ENCODE assay signal across 12 cellular contexts in the genomic region with DNA sequence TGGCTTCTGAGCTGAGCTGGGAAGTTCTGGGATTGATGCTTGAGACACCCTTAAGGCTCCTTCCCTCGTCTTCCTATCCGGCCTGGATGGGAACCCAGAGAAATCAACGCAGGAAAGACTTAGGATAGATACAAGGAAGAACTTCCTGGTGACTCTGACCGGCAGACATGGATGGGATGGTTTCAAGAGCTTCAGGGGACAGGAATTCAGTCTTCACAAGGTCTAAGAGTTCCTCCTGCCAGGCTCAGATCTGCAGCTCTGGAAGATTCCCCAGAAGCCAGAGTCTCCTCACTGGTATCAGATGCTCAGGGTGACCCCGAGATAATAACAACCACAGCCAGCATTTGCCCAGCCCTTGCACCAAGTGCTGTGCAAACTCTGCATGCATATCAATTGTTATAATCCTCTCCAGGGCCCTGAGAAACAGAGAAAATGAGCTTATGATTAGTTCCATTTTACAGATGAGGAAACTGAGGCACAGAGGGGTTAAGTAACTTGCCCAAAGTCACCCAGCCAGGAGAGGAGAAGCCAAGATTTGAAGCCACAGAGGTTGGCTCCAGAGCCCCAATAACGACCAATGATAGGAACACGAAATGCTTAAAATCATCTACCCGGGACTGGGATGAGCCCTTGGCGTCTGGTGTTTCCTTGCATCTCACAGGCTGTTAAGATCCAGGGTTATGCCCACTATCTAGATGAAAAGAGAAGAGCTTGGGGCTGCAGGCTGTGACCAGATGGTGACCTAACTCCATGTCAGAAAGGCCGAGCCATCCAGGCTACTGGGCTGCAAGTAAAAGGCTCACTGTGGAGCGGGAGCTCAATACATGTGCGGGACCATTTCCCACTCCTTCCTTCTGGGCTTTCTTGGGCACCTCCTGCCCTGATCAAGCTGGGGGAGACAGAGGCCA.
A peak's percentile ranks its signal among the peaks of the same experiment; 100 is the strongest.
DNase-seq lines count a peak whose midpoint lies in the region; ATAC-seq and TF ChIP-seq lines count a peak whose summit lies in the region.
"Had no signal": no experiment of that assay in that cellular context is flagged by ENCODE, and none has a peak within 500 bp of the region (broad histone marks: within the 10 kb centered on the region; RNA-seq: fewer than 3 reads in every experiment).

No MANE protein-coding gene starts in this region.

- no peak overlapping the region for H3K4me3 Mint-ChIP-seq in natural killer cell
- H3K4me3 Mint-ChIP-seq: activated CD8-positive, alpha-beta memory T cell treated with anti-CD3 and anti-CD28 coated beads, Interleukin-2, amount 10 ng/mL, durations not matched to agents 7 days and 5 days had no signal

- H3K27me3 Mint-ChIP-seq in natural killer cell (ENCODE audit: low read depth in 2 of 2), result no peaks in the 10 kb centered on the region
- H3K27me3 Mint-ChIP-seq: activated CD8-positive, alpha-beta memory T cell treated with anti-CD3 and anti-CD28 coated beads, Interleukin-2, amount 10 ng/mL, durations not matched to agents 7 days and 5 days had no signal

- no peaks in the 10 kb centered on the region for H3K36me3 Mint-ChIP-seq in natural killer cell

- H3K4me3 ChIP-seq in SK-N-SH (ENCODE audit: low read depth in 2 of 2, low read length in 1 of 2) (no peak overlapping the region), thoracic aorta (no peak overlapping the region)

- no peaks in the 10 kb centered on the region for H3K9me3 Mint-ChIP-seq in natural killer cell

- H3K79me2 ChIP-seq in SK-N-SH (ENCODE audit: insufficient read depth), result peaks cover 34% of the 10 kb centered on the region

- H3K36me3 ChIP-seq in SK-N-SH (replicated peaks in 1 of 2; ENCODE audit: control insufficient read depth in 1 of 2, insufficient read depth in 2 of 2, low read length in 1 of 2) (peaks cover 0 to 8% of the 10 kb centered on the region in 2 experiments), thoracic aorta (peaks cover 6% of the 10 kb centered on the region)

- 94% methylated on average over 9 of the region's 12 CpGs for WGBS in SK-N-SH (ENCODE audit: low lambda C conversion rate)

- ATAC-seq in SK-N-SH treated with all-trans-retinoic acid at 6 μM for 48 hours (no peak), natural killer cell (no peak), thoracic aorta (ENCODE audit: insufficient number of reproducible peaks, low FRiP score, low read depth) (no peak), HG03469 (IDR thresholded peaks at IDR 0.05; ENCODE audit: unreplicated experiment) (no peak)
- ATAC-seq: activated CD8-positive, alpha-beta memory T cell treated with anti-CD3 and anti-CD28 coated beads, Interleukin-2, amount 10 ng/mL, durations not matched to agents 7 days and 5 days; left colon had no signal

- H3K27ac ChIP-seq in SK-N-SH (ENCODE audit: low read depth in 2 of 2, low read length in 1 of 2) (peak overlapping the region; percentile 90 to 99; a peak in 3 of 4 replicates), cingulate gyrus (ENCODE audit: low read depth, low read length) (peak overlapping the region; percentile 79), thoracic aorta (peak overlapping the region; percentile 97 to 99)

- H4K20me1 ChIP-seq in SK-N-SH (ENCODE audit: insufficient read depth), result no peaks in the 10 kb centered on the region

- peaks cover 5 to 15% of the 10 kb centered on the region in 2 donors for H3K4me1 Mint-ChIP-seq in natural killer cell

- no peak for TF ChIP-seq RAD21 in SK-N-SH (IDR thresholded peaks at IDR 0.05; ENCODE audit: low read length)

- no peak overlapping the region for H3K4me2 ChIP-seq in SK-N-SH

- H3K9me2 ChIP-seq in SK-N-SH, result no peaks in the 10 kb centered on the region

- peaks cover 23 to 42% of the 10 kb centered on the region in 2 experiments; a peak in 3 of 4 replicates for H3K4me1 ChIP-seq in SK-N-SH (ENCODE audit: control insufficient read depth in 1 of 2, insufficient read depth in 2 of 2, low read depth in 1 of 2, low read length in 1 of 2)
- H3K4me1 ChIP-seq in thoracic aorta (ENCODE audit: control insufficient read depth in 1 of 2, low read depth in 2 of 2), result peaks cover 22 to 41% of the 10 kb centered on the region in 2 donors

- H3K9me3 ChIP-seq in SK-N-SH (no peaks in the 10 kb centered on the region), thoracic aorta (no peaks in the 10 kb centered on the region)

- no peak for DNase-seq in SK-N-SH
- DNase-seq in natural killer cell, result no peak
- no peak for DNase-seq in thoracic aorta (ENCODE audit: low spot score)
- no peak for DNase-seq in NCI-H1417 (lab: John Stamatoyannopoulos, UW)
- DNase-seq in MV-4-11 (lab: John Stamatoyannopoulos, UW), result no peak
- DNase-seq: activated CD8-positive, alpha-beta memory T cell treated with anti-CD3 and anti-CD28 coated beads, Interleukin-2, amount 10 ng/mL, durations not matched to agents 7 days and 5 days; left colon; NCI-H1436 treated with DMSO at 0.1 percent for 48 hours; T1000 had no signal

- peaks cover 48% of the 10 kb centered on the region for H3F3A ChIP-seq in SK-N-SH (replicated peaks; ENCODE audit: insufficient read depth)

- no peak for TF ChIP-seq CTCF in SK-N-SH (IDR thresholded peaks at IDR 0.05)
- TF ChIP-seq CTCF in natural killer cell (IDR thresholded peaks at IDR 0.05), result no peak
- TF ChIP-seq CTCF in thoracic aorta (IDR thresholded peaks at IDR 0.05), result no peak

- no peaks in the 10 kb centered on the region for H3K27me3 ChIP-seq in SK-N-SH (ENCODE audit: insufficient read depth)
- H3K27me3 ChIP-seq in thoracic aorta (replicated peaks; ENCODE audit: insufficient read depth), result no peaks in the 10 kb centered on the region

- H2AFZ ChIP-seq in SK-N-SH (ENCODE audit: low read depth), result no peak overlapping the region

- CTCF ChIA-PET in SK-N-SH (lab: Yijun Ruan, JAX), result interaction anchor here (0.8 to 2.3 kb wide), 5 partner anchors 18 to 369 kb away, joined by 3 to 11 read pairs (median 4); no protein-coding TSS in a partner anchor

- H3K9ac ChIP-seq in SK-N-SH, result no peak overlapping the region

- TF ChIP-seq EP300 in SK-N-SH (IDR thresholded peaks at IDR 0.05; ENCODE audit: borderline replicate concordance in 1 of 2, low read depth in 1 of 2, low read length in 1 of 2), result no peak

- peak overlapping the region; percentile 16 to 49 for H3K27ac Mint-ChIP-seq in natural killer cell
- H3K27ac Mint-ChIP-seq: activated CD8-positive, alpha-beta memory T cell treated with anti-CD3 and anti-CD28 coated beads, Interleukin-2, amount 10 ng/mL, durations not matched to agents 7 days and 5 days had no signal

- intact Hi-C loops in natural killer cell (cut with micrococcal nuclease), result no loop called here

- POLR2A ChIA-PET in SK-N-SH (lab: Yijun Ruan, JAX), result interaction anchor here (0.5 to 2.0 kb wide), 7 partner anchors 11 to 323 kb away, joined by 3 to 6 read pairs (median 3); a partner anchor contains a TSS

TF ChIP-seq in SK-N-SH, 30 proteins besides CTCF, POLR2A, EP300 and RAD21 (continues in another document):
- no peak for TF ChIP-seq FOXJ3 (CRISPR knock-in tag; IDR thresholded peaks at IDR 0.05)
- no peak for TF ChIP-seq RCOR1 (IDR thresholded peaks at IDR 0.05; ENCODE audit: low read length)
- no peak for TF ChIP-seq RXRA (IDR thresholded peaks at IDR 0.05; ENCODE audit: borderline replicate concordance, low read depth)
- no peak for TF ChIP-seq TAF1 (IDR thresholded peaks at IDR 0.05; ENCODE audit: borderline replicate concordance, low read depth, low read length)
- TF ChIP-seq, protein P1, sequence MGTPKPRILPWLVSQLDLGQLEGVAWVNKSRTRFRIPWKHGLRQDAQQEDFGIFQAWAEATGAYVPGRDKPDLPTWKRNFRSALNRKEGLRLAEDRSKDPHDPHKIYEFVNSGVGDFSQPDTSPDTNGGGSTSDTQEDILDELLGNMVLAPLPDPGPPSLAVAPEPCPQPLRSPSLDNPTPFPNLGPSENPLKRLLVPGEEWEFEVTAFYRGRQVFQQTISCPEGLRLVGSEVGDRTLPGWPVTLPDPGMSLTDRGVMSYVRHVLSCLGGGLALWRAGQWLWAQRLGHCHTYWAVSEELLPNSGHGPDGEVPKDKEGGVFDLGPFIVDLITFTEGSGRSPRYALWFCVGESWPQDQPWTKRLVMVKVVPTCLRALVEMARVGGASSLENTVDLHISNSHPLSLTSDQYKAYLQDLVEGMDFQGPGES (IDR thresholded peaks at IDR 0.05; ENCODE audit: low read depth, low read length), result no peak
- TF ChIP-seq RFX5 (IDR thresholded peaks at IDR 0.05; ENCODE audit: low read length), result no peak
- TF ChIP-seq MXI1 (IDR thresholded peaks at IDR 0.05; ENCODE audit: low read depth, low read length), result no peak

TF ChIP-seq in SK-N-SH treated with all-trans-retinoic acid at 6 μM for 48 hours, 23 proteins besides CTCF, POLR2A, EP300 and RAD21 (continues in another document):
- TF ChIP-seq GLIS3 (CRISPR knock-in tag; IDR thresholded peaks at IDR 0.05) (no peak), BACH2 (CRISPR knock-in tag; IDR thresholded peaks at IDR 0.05; ENCODE audit: borderline replicate concordance) (no peak), ARNTL (CRISPR knock-in tag; IDR thresholded peaks at IDR 0.05; ENCODE audit: borderline replicate concordance, low read depth) (no peak), OSR1 (CRISPR knock-in tag; IDR thresholded peaks at IDR 0.05) (no peak), ZC3H10 (CRISPR knock-in tag; IDR thresholded peaks at IDR 0.05) (no peak), TOX (CRISPR knock-in tag; IDR thresholded peaks at IDR 0.05; ENCODE audit: borderline replicate concordance) (no peak)
- TF ChIP-seq, protein P2, sequence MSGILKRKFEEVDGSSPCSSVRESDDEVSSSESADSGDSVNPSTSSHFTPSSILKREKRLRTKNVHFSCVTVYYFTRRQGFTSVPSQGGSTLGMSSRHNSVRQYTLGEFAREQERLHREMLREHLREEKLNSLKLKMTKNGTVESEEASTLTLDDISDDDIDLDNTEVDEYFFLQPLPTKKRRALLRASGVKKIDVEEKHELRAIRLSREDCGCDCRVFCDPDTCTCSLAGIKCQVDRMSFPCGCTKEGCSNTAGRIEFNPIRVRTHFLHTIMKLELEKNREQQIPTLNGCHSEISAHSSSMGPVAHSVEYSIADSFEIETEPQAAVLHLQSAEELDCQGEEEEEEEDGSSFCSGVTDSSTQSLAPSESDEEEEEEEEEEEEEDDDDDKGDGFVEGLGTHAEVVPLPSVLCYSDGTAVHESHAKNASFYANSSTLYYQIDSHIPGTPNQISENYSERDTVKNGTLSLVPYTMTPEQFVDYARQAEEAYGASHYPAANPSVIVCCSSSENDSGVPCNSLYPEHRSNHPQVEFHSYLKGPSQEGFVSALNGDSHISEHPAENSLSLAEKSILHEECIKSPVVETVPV (CRISPR knock-in tag; IDR thresholded peaks at IDR 0.05), result no peak
